In genomic region chr19:610071-610800, GRCh38 we compare ENCODE assay signal across 8 cellular contexts. TPM values are rescaled to one million over a fixed set of nuclear protein-coding genes. Genes with fewer than 3 reads are reported as not detected.
DNase-seq lines count a peak whose midpoint lies in the region; ATAC-seq, FAIRE-seq and TF ChIP-seq lines count a peak whose summit lies in the region.

No MANE protein-coding gene starts in this region.

- peak overlapping the region; percentile 66 to 79 (median 75) for H3K9ac ChIP-seq in BLaER1 treated with 17β-estradiol and CSF1 and Interleukin-3, amounts not matched to agents 10 nM and 100 nM

- H3K9me3 ChIP-seq in BLaER1 treated with 17β-estradiol and CSF1 and Interleukin-3, amounts not matched to agents 10 nM and 100 nM (replicated peaks in 1 of 11): no peaks in the 10 kb centered on the region

- no peaks in the 10 kb centered on the region for H3K27me3 ChIP-seq in BLaER1 treated with 17β-estradiol and CSF1 and Interleukin-3, amounts not matched to agents 10 nM and 100 nM

- ATAC-seq in HG03521 (IDR thresholded peaks at IDR 0.05; ENCODE audit: unreplicated experiment): no peak

- H3K27me3 Mint-ChIP-seq in activated naive CD8-positive, alpha-beta T cell treated with anti-CD3 and anti-CD28 coated beads for 36 hours: no peaks in the 10 kb centered on the region

- no peak for TF ChIP-seq POLR2A in H54 (IDR thresholded peaks at IDR 0.05; ENCODE audit: low read depth, low read length)

- peaks cover 12% of the 10 kb centered on the region for H3K4me1 Mint-ChIP-seq in activated naive CD8-positive, alpha-beta T cell treated with anti-CD3 and anti-CD28 coated beads for 36 hours

- peaks cover 0 to 13% (median 0%) of the 10 kb centered on the region in 11 experiments; a peak in 6 of 22 replicates for H4K20me1 ChIP-seq in BLaER1 treated with 17β-estradiol and CSF1 and Interleukin-3, amounts not matched to agents 10 nM and 100 nM

- peak overlapping the region; percentile 82 to 98 (median 93) for H3K4me2 ChIP-seq in BLaER1 treated with 17β-estradiol and CSF1 and Interleukin-3, amounts not matched to agents 10 nM and 100 nM

- H3K9me3 Mint-ChIP-seq in activated naive CD8-positive, alpha-beta T cell treated with anti-CD3 and anti-CD28 coated beads for 36 hours: no peaks in the 10 kb centered on the region

- H3K4me3 Mint-ChIP-seq in activated naive CD8-positive, alpha-beta T cell treated with anti-CD3 and anti-CD28 coated beads for 36 hours: peak overlapping the region; percentile 82

- peaks cover 0 to 17% (median 9%) of the 10 kb centered on the region in 11 experiments; a peak in 15 of 22 replicates for H3K36me3 ChIP-seq in BLaER1 treated with 17β-estradiol and CSF1 and Interleukin-3, amounts not matched to agents 10 nM and 100 nM

- DNase-seq in LHCN-M2 (ENCODE audit: low read depth) (peak; percentile 23), myocyte (ENCODE audit: low read depth) (peak; percentile 80), MV-4-11 (lab: John Stamatoyannopoulos, UW) (no peak), H54 (ENCODE audit: insufficient read length, low spot score) (no peak)
- DNase-seq in activated naive CD8-positive, alpha-beta T cell treated with anti-CD3 and anti-CD28 coated beads for 36 hours: peak; percentile 50
- DNase-seq in NK-92 treated with Interleukin-12 subunit alpha and Interleukin-12 subunit beta, amount 100 ng/mL, for 24 hours (lab: John Stamatoyannopoulos, UW): no peak

- H3K27ac ChIP-seq in BLaER1 treated with 17β-estradiol and CSF1 and Interleukin-3, amounts not matched to agents 10 nM and 100 nM: peak overlapping the region; percentile 62 to 85 (median 78)

- no peak for FAIRE-seq in H54 (lab: Jason Lieb, UNC)

- H3K4me3 ChIP-seq in BLaER1 treated with 17β-estradiol and CSF1 and Interleukin-3, amounts not matched to agents 10 nM and 100 nM: peak overlapping the region; percentile 33 to 68 (median 54); a peak in 19 of 20 replicates

- peak overlapping the region; percentile 96 for H3K27ac Mint-ChIP-seq in activated naive CD8-positive, alpha-beta T cell treated with anti-CD3 and anti-CD28 coated beads for 36 hours

- peaks cover 2% of the 10 kb centered on the region for H3K36me3 Mint-ChIP-seq in activated naive CD8-positive, alpha-beta T cell treated with anti-CD3 and anti-CD28 coated beads for 36 hours

- peaks cover 48 to 60% (median 58%) of the 10 kb centered on the region in 10 experiments for H3K4me1 ChIP-seq in BLaER1 treated with 17β-estradiol and CSF1 and Interleukin-3, amounts not matched to agents 10 nM and 100 nM

RNA-seq across cellular contexts. Expression of gene HCN2, which starts 20.6 kb away (rescaled TPM):
- total RNA-seq in LHCN-M2 (2014; rRNA removed) (1.4 and 1.9 TPM in 2 replicates), myocyte (2.9 and 3.5 TPM in 2 replicates)
- polyA plus RNA-seq in LHCN-M2 (2012): 8.6 TPM
- total RNA-seq in activated naive CD8-positive, alpha-beta T cell treated with anti-CD3 and anti-CD28 coated beads for 36 hours: under 1 TPM; 0.31 to 0.34 TPM
- 13.1 TPM for polyA plus RNA-seq in myocyte (2012)

RNA-seq across cellular contexts. Expression of gene POLRMT, which starts 23.1 kb away (rescaled TPM):
- total RNA-seq in LHCN-M2 (2014; rRNA removed) (42.4 and 44.4 TPM in 2 replicates), myocyte (47.7 and 54.3 TPM in 2 replicates)
- polyA plus RNA-seq in LHCN-M2 (2012): 43.3 TPM
- total RNA-seq in activated naive CD8-positive, alpha-beta T cell treated with anti-CD3 and anti-CD28 coated beads for 36 hours: 10 to 100 TPM; 73.3 to 74.6 TPM
- polyA plus RNA-seq in myocyte (2012): 64.9 TPM

RNA-seq across cellular contexts. Expression of gene FGF22, which starts 29.4 kb away (rescaled TPM):
- not detected in 2 replicates for total RNA-seq in LHCN-M2 (2014; rRNA removed)
- 0.16 TPM for polyA plus RNA-seq in LHCN-M2 (2012)
- not detected for total RNA-seq in activated naive CD8-positive, alpha-beta T cell treated with anti-CD3 and anti-CD28 coated beads for 36 hours
- 0.16 and 0.21 TPM in 2 replicates for total RNA-seq in myocyte
- polyA plus RNA-seq in myocyte (2012): 0.61 TPM

RNA-seq across cellular contexts. Expression of gene BSG, which starts 37.8 kb away (rescaled TPM):
- 746 and 758 TPM in 2 replicates for total RNA-seq in LHCN-M2 (2014; rRNA removed)
- 535 TPM for polyA plus RNA-seq in LHCN-M2 (2012)
- 100 to 1,000 TPM; 167 to 168 TPM for total RNA-seq in activated naive CD8-positive, alpha-beta T cell treated with anti-CD3 and anti-CD28 coated beads for 36 hours
- 519 and 528 TPM in 2 replicates for total RNA-seq in myocyte
- 577 TPM for polyA plus RNA-seq in myocyte (2012)

RNA-seq across cellular contexts. Expression of gene RNF126, which starts 52.8 kb away (rescaled TPM):
- total RNA-seq in LHCN-M2 (2014; rRNA removed) (73.6 and 88.4 TPM in 2 replicates), myocyte (86.4 and 94.6 TPM in 2 replicates)
- polyA plus RNA-seq in LHCN-M2 (2012): 50.6 TPM
- total RNA-seq in activated naive CD8-positive, alpha-beta T cell treated with anti-CD3 and anti-CD28 coated beads for 36 hours: 100 to 1,000 TPM; 106 to 108 TPM
- 77.1 TPM for polyA plus RNA-seq in myocyte (2012)

Comparison
In these comparisons a context has a peak if more than half of its experiments do, and no peak if none do; other contexts are left out.
1. DNase-seq: peak in LHCN-M2 (single experiment), activated naive CD8-positive, alpha-beta T cell treated with anti-CD3 and anti-CD28 coated beads for 36 hours (single experiment) and myocyte (single experiment); none in MV-4-11 (single experiment), NK-92 treated with Interleukin-12 subunit alpha and Interleukin-12 subunit beta, amount 100 ng/mL, for 24 hours (single experiment) and H54 (single experiment).